Comparison of ENCODE assay signal across 1 cellular context in the genomic region with DNA sequence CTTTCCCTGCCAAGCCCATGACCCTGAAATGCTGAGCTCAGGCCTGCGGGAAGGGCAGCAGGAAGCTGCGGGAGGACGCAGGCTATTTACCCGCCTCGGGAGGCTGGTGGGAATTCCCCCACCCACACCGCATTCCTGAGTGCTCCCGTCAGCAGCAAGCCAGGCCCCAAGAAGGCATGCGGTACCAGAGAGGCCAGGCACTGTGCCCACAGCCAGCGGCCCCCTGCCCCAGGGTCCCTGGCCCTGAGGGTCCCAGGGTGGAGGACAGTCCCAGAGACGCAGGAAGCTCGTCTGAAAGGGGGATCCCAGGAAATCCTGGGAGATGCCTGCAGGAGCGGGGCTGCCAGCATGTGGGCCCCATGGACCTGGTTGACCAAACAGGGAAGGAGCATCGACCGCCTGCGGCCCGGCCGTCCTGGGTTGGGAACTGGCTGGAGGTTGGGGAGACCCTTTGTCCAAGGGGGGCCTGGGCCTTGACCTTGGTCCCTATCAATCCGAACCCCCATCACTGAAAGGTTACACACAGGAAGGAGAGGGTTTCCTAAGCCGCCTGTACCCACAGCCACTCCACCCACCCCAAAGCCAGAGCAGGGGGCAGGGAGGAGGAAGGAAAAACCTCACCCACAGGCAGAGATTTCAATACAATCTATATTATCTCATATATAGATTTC.
A peak's percentile ranks its signal among the peaks of the same experiment; 100 is the strongest.
TF ChIP-seq lines count a peak whose summit lies in the region.

No MANE protein-coding gene starts in this region.

TF ChIP-seq in HepG2, 621 proteins besides CTCF, POLR2A, EP300 and RAD21 (continues in another document):
- TF ChIP-seq, protein P1, sequence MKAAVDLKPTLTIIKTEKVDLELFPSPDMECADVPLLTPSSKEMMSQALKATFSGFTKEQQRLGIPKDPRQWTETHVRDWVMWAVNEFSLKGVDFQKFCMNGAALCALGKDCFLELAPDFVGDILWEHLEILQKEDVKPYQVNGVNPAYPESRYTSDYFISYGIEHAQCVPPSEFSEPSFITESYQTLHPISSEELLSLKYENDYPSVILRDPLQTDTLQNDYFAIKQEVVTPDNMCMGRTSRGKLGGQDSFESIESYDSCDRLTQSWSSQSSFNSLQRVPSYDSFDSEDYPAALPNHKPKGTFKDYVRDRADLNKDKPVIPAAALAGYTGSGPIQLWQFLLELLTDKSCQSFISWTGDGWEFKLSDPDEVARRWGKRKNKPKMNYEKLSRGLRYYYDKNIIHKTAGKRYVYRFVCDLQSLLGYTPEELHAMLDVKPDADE (CRISPR knock-in tag; IDR thresholded peaks at IDR 0.05): no peak
- TF ChIP-seq PREB (CRISPR knock-in tag; IDR thresholded peaks at IDR 0.05) (no peak), PTBP1 (IDR thresholded peaks at IDR 0.05; ENCODE audit: low read depth, low read length, poor library complexity, severe bottlenecking) (peak; percentile 76), NAIF1 (CRISPR knock-in tag; IDR thresholded peaks at IDR 0.05; ENCODE audit: borderline replicate concordance) (0 out of 2 replicates have a peak, but pooled peaks have one; percentile 25), CBX1 (IDR thresholded peaks at IDR 0.05; ENCODE audit: low read depth) (peak; percentile 48), NKX3-1 (CRISPR knock-in tag; IDR thresholded peaks at IDR 0.05) (no peak), RBM39 (IDR thresholded peaks at IDR 0.05; ENCODE audit: low read depth, low read length, poor library complexity, severe bottlenecking) (no peak), STAT5B (CRISPR knock-in tag; IDR thresholded peaks at IDR 0.05) (no peak), ARHGAP35 (CRISPR knock-in tag; IDR thresholded peaks at IDR 0.05; ENCODE audit: borderline replicate concordance) (peak; percentile 78; the same call in 1 of the 2 replicates), ZBTB1 (CRISPR knock-in tag; IDR thresholded peaks at IDR 0.05; ENCODE audit: borderline replicate concordance) (no peak), DR1 (CRISPR knock-in tag; IDR thresholded peaks at IDR 0.05) (no peak), ZNF790 (CRISPR knock-in tag; IDR thresholded peaks at IDR 0.05; ENCODE audit: borderline replicate concordance) (no peak), E2F5 (CRISPR knock-in tag; conservative IDR thresholded peaks at IDR 0.05) (no peak), FOXP1 (IDR thresholded peaks at IDR 0.05) (no peak), FOXP1 (CRISPR knock-in tag; IDR thresholded peaks at IDR 0.05) (peak; percentile 54; the same call in 1 of the 2 replicates), TOE1 (CRISPR knock-in tag; IDR thresholded peaks at IDR 0.05) (no peak), ZNF646 (CRISPR knock-in tag; IDR thresholded peaks at IDR 0.05) (no peak), AKNA (CRISPR knock-in tag; IDR thresholded peaks at IDR 0.05; ENCODE audit: borderline replicate concordance) (peak; percentile 63; the same call in 1 of the 2 replicates), PHF5A (CRISPR knock-in tag; IDR thresholded peaks at IDR 0.05; ENCODE audit: low read depth, unreplicated experiment) (no peak), ZNF333 (CRISPR knock-in tag; IDR thresholded peaks at IDR 0.05; ENCODE audit: borderline replicate concordance) (no peak), ZNF704 (CRISPR knock-in tag; IDR thresholded peaks at IDR 0.05; ENCODE audit: borderline replicate concordance) (peak; percentile 57; the same call in 1 of the 2 replicates), SSRP1 (CRISPR knock-in tag; IDR thresholded peaks at IDR 0.05) (no peak), SALL2 (CRISPR knock-in tag; IDR thresholded peaks at IDR 0.05) (peak; percentile 59; the same call in 1 of the 2 replicates), SP1 (IDR thresholded peaks at IDR 0.05) (no peak), SP1 (CRISPR knock-in tag; IDR thresholded peaks at IDR 0.05) (peak; percentile 89), ZNF619 (CRISPR knock-in tag; IDR thresholded peaks at IDR 0.05) (no peak), NFKBIZ (CRISPR knock-in tag; IDR thresholded peaks at IDR 0.05) (peak; percentile 100), ZNF543 (CRISPR knock-in tag; IDR thresholded peaks at IDR 0.05) (peak; percentile 50), HDAC2 (CRISPR knock-in tag; IDR thresholded peaks at IDR 0.05) (peak; percentile 52; the same call in 1 of the 2 replicates), MLXIP (CRISPR knock-in tag; IDR thresholded peaks at IDR 0.05; ENCODE audit: borderline replicate concordance) (no peak), ARNTL (CRISPR knock-in tag; IDR thresholded peaks at IDR 0.05) (no peak; the same call in 1 of the 2 replicates)
- TF ChIP-seq, protein P2, sequence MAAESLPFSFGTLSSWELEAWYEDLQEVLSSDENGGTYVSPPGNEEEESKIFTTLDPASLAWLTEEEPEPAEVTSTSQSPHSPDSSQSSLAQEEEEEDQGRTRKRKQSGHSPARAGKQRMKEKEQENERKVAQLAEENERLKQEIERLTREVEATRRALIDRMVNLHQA (CRISPR knock-in tag; IDR thresholded peaks at IDR 0.05): no peak
- TF ChIP-seq, protein P3, sequence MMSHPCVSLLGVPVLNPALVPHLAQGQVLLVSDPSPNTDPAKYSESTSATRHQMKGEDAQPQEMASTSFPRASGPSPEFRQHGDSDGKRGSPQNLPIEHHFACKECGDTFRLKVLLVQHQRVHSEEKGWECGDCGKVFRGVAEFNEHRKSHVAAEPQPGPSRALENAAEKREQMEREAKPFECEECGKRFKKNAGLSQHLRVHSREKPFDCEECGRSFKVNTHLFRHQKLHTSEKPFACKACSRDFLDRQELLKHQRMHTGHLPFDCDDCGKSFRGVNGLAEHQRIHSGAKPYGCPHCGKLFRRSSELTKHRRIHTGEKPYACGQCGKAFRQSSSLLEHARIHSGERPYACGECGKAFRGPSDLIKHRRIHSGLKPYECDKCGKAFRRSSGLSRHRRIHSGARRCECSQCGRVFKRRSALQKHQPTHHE (CRISPR knock-in tag; IDR thresholded peaks at IDR 0.05; ENCODE audit: borderline replicate concordance): no peak
